1 cellular context compared by ENCODE assay signal in the genomic region with DNA sequence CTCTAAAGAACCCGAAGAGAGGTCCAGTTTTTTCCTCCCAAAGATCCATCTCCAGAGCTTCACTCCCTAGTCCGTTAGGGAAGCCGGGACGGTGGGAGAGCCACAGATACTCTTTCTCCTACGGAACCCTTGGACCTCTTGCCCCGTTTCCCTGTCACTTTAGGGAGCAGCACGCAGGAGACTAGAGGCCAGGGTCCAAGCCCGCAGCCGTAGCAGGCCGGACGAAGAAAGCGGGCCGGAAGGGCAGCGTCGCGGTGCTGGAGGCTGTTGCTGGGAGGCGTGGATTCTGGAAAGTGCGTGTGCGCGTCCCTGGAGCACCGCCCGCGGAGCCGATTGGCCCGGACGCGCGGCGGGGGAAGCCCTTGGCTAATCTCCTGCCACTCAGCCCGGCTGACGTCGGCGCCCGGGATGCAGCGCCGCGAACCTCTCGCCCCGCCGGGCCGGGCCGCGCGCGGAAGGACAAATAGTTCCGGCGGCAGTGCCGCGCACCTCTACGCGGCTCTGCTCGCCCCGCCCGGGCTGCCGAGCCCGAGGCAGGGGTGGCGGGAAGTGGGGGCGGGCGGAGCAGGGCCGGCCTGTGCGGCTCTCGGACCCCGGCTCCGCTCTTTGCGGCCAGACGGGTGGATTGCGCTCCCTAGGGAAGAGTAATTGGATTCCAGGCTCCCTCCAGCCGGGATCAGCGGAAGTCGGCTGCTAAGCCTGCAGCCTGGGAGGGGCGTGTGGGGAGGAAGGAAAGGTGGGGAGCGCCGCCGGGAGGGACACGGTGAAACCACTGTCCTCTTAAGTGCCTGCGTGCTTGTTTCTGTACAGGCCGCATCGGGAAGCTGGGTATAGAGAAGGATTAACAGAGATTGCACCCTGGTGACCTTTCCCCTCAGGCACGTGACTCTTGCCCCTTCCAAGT.
TF ChIP-seq lines count a peak whose summit lies in the region.

No MANE protein-coding gene starts in this region.

TF ChIP-seq in K562, 482 proteins besides CTCF, POLR2A, EP300 and RAD21 (continued from another document and continues in another):
- TF ChIP-seq, protein P1, sequence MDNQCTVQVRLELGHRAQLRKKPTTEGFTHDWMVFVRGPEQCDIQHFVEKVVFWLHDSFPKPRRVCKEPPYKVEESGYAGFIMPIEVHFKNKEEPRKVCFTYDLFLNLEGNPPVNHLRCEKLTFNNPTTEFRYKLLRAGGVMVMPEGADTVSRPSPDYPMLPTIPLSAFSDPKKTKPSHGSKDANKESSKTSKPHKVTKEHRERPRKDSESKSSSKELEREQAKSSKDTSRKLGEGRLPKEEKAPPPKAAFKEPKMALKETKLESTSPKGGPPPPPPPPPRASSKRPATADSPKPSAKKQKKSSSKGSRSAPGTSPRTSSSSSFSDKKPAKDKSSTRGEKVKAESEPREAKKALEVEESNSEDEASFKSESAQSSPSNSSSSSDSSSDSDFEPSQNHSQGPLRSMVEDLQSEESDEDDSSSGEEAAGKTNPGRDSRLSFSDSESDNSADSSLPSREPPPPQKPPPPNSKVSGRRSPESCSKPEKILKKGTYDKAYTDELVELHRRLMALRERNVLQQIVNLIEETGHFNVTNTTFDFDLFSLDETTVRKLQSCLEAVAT (IDR thresholded peaks at IDR 0.05), result peak in 1 of 2 experiments; percentile 78; a peak in 1 of 4 replicates
- TF ChIP-seq YY1 (IDR thresholded peaks at IDR 0.05; ENCODE audit: borderline replicate concordance in 1 of 3, control insufficient read depth in 1 of 3, extremely low read depth in 1 of 3, insufficient read depth in 3 of 3, insufficient read length in 1 of 3, insufficient replicate concordance in 2 of 3, low read depth in 1 of 3, low read length in 2 of 3) (peak in 2 of 3 experiments; percentile 64 to 73), ZC3H11A (IDR thresholded peaks at IDR 0.05; ENCODE audit: low read depth, low read length) (no peak), HEY1 (CRISPR knock-in tag; IDR thresholded peaks at IDR 0.05; ENCODE audit: borderline replicate concordance) (no peak), ARNT (IDR thresholded peaks at IDR 0.05) (no peak), NCOR1 (IDR thresholded peaks at IDR 0.05) (peak; percentile 59), STAG1 (CRISPR knock-in tag; IDR thresholded peaks at IDR 0.05; ENCODE audit: borderline replicate concordance) (no peak), MXI1 (IDR thresholded peaks at IDR 0.05; ENCODE audit: low read depth, low read length) (no peak), ZNF253 (CRISPR knock-in tag; conservative IDR thresholded peaks at IDR 0.05) (no peak), STAT5A (IDR thresholded peaks at IDR 0.05; ENCODE audit: borderline replicate concordance, low read length) (peak; percentile 21; the same call in 1 of the 2 replicates), POLR2H (tag; IDR thresholded peaks at IDR 0.05; ENCODE audit: low read depth) (peak; percentile 74), C11orf30 (IDR thresholded peaks at IDR 0.05; ENCODE audit: low read depth) (no peak), ZNF586 (CRISPR knock-in tag; conservative IDR thresholded peaks at IDR 0.05) (no peak), ZBTB26 (CRISPR knock-in tag; IDR thresholded peaks at IDR 0.05) (no peak), ZNF79 (CRISPR knock-in tag; IDR thresholded peaks at IDR 0.05; ENCODE audit: low read depth) (no peak), BDP1 (IDR thresholded peaks at IDR 0.05; ENCODE audit: insufficient read depth, insufficient read length) (no peak), HBP1 (CRISPR knock-in tag; IDR thresholded peaks at IDR 0.05) (no peak), SAP30 (IDR thresholded peaks at IDR 0.05; ENCODE audit: borderline replicate concordance, insufficient read depth, low read depth, low read length, poor library complexity, severe bottlenecking) (no peak), MYNN (IDR thresholded peaks at IDR 0.05) (no peak), MYNN (CRISPR knock-in tag; IDR thresholded peaks at IDR 0.05) (no peak), ZNF77 (CRISPR knock-in tag; IDR thresholded peaks at IDR 0.05) (no peak), ZFP36 (IDR thresholded peaks at IDR 0.05; ENCODE audit: low read depth, low read length, partially characterized antibody) (peak; percentile 3), TBP (optimal IDR thresholded peaks at IDR 0.05; ENCODE audit: low read depth, low read length) (peak; percentile 49), ZNF76 (CRISPR knock-in tag; IDR thresholded peaks at IDR 0.05; ENCODE audit: borderline replicate concordance) (0 out of 2 replicates have a peak, but pooled peaks have one; percentile 26), RNF219 (CRISPR knock-in tag; IDR thresholded peaks at IDR 0.05) (no peak), HINFP (tag; conservative IDR thresholded peaks at IDR 0.05; ENCODE audit: low read depth) (no peak), ZKSCAN8 (CRISPR knock-in tag; IDR thresholded peaks at IDR 0.05) (peak; percentile 54; the same call in 1 of the 2 replicates), MAX (CRISPR knock-in tag; IDR thresholded peaks at IDR 0.05) (no peak; the same call in 1 of the 2 replicates), HDAC1 (IDR thresholded peaks at IDR 0.05) (peak in 1 of 2 experiments; percentile 68; a peak in 1 of 4 replicates), CREBBP (IDR thresholded peaks at IDR 0.05; ENCODE audit: low read depth, low read length) (no peak), ZFP30 (CRISPR knock-in tag; IDR thresholded peaks at IDR 0.05; ENCODE audit: borderline replicate concordance) (no peak), ZNF23 (CRISPR knock-in tag; IDR thresholded peaks at IDR 0.05) (no peak), TEAD2 (tag; IDR thresholded peaks at IDR 0.05) (no peak), ZNF274 (IDR thresholded peaks at IDR 0.05; ENCODE audit: borderline replicate concordance, low read depth, low read length) (no peak), ZBTB17 (CRISPR knock-in tag; IDR thresholded peaks at IDR 0.05) (peak; percentile 85)
- TF ChIP-seq, protein P2, sequence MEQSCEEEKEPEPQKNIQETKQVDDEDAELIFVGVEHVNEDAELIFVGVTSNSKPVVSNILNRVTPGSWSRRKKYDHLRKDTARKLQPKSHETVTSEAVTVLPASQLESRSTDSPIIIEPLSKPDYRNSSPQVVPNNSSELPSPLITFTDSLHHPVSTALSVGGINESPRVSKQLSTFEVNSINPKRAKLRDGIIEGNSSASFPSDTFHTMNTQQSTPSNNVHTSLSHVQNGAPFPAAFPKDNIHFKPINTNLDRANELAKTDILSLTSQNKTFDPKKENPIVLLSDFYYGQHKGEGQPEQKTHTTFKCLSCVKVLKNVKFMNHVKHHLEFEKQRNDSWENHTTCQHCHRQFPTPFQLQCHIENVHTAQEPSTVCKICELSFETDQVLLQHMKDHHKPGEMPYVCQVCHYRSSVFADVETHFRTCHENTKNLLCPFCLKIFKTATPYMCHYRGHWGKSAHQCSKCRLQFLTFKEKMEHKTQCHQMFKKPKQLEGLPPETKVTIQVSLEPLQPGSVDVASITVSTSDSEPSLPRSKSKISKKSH (CRISPR knock-in tag; IDR thresholded peaks at IDR 0.05), result no peak
- TF ChIP-seq, protein P3, sequence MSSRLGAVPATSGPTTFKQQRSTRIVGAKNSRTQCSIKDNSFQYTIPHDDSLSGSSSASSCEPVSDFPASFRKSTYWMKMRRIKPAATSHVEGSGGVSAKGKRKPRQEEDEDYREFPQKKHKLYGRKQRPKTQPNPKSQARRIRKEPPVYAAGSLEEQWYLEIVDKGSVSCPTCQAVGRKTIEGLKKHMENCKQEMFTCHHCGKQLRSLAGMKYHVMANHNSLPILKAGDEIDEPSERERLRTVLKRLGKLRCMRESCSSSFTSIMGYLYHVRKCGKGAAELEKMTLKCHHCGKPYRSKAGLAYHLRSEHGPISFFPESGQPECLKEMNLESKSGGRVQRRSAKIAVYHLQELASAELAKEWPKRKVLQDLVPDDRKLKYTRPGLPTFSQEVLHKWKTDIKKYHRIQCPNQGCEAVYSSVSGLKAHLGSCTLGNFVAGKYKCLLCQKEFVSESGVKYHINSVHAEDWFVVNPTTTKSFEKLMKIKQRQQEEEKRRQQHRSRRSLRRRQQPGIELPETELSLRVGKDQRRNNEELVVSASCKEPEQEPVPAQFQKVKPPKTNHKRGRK (tag; IDR thresholded peaks at IDR 0.05), result no peak
- TF ChIP-seq, protein P4, sequence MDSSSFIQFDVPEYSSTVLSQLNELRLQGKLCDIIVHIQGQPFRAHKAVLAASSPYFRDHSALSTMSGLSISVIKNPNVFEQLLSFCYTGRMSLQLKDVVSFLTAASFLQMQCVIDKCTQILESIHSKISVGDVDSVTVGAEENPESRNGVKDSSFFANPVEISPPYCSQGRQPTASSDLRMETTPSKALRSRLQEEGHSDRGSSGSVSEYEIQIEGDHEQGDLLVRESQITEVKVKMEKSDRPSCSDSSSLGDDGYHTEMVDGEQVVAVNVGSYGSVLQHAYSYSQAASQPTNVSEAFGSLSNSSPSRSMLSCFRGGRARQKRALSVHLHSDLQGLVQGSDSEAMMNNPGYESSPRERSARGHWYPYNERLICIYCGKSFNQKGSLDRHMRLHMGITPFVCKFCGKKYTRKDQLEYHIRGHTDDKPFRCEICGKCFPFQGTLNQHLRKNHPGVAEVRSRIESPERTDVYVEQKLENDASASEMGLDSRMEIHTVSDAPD (CRISPR knock-in tag; IDR thresholded peaks at IDR 0.05), result no peak
- TF ChIP-seq, protein P5, sequence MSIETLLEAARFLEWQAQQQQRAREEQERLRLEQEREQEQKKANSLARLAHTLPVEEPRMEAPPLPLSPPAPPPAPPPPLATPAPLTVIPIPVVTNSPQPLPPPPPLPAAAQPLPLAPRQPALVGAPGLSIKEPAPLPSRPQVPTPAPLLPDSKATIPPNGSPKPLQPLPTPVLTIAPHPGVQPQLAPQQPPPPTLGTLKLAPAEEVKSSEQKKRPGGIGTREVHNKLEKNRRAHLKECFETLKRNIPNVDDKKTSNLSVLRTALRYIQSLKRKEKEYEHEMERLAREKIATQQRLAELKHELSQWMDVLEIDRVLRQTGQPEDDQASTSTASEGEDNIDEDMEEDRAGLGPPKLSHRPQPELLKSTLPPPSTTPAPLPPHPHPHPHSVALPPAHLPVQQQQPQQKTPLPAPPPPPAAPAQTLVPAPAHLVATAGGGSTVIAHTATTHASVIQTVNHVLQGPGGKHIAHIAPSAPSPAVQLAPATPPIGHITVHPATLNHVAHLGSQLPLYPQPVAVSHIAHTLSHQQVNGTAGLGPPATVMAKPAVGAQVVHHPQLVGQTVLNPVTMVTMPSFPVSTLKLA (conservative IDR thresholded peaks at IDR 0.05), result peak; percentile 55 to 74; a peak in 3 of 4 replicates
- TF ChIP-seq, protein P6, sequence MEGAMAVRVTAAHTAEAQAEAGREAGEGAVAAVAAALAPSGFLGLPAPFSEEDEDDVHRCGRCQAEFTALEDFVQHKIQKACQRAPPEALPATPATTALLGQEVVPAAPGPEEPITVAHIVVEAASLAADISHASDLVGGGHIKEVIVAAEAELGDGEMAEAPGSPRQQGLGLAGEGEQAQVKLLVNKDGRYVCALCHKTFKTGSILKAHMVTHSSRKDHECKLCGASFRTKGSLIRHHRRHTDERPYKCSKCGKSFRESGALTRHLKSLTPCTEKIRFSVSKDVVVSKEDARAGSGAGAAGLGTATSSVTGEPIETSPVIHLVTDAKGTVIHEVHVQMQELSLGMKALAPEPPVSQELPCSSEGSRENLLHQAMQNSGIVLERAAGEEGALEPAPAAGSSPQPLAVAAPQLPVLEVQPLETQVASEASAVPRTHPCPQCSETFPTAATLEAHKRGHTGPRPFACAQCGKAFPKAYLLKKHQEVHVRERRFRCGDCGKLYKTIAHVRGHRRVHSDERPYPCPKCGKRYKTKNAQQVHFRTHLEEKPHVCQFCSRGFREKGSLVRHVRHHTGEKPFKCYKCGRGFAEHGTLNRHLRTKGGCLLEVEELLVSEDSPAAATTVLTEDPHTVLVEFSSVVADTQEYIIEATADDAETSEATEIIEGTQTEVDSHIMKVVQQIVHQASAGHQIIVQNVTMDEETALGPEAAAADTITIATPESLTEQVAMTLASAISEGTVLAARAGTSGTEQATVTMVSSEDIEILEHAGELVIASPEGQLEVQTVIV (CRISPR knock-in tag; IDR thresholded peaks at IDR 0.05; ENCODE audit: borderline replicate concordance), result no peak
